Comparison of ENCODE assay signal across 19 cellular contexts in the genomic region with DNA sequence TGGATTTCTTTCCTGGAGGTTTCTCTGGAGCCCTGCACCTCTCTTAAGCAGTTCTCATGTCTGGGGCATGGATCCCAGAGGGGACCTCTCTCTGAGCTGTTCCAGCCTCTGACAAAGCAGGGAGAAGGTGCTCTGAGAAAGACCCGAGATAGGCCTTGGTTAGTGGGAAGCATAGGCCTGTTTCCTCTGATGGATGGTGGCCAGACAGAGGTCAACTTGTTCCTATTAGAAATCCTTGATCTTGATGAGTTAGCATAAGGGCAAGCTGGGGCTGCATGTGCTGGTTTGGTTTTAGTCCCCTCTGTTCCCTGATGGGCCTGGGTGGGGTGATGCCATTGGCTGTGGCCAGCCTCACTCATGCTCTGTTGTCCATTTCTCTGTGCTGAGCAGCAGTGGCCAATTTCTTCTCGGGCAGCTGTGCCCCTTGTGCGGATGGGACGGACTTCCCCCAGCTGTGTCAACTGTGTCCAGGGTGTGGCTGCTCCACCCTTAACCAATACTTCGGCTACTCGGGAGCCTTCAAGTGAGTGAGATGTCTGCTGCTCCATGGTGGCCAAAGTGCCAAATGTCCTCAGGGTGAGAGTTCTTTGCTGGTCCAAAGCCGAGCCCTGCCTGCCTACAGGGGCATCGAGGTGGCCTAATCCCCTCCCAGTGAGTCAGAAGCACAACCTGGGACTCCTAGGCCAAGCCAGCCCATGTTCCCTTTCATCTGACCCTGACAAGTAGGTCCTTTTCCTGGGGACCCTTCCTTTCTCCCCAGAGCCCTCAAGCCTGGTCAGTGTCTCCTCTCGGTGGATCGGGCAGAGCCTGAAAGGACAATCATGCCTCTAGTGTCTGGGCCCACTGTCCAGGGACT. TPM values are rescaled to one million over a fixed set of nuclear protein-coding genes. Genes with fewer than 3 reads are reported as not detected.
"Had no signal": no experiment of that assay in that cellular context is flagged by ENCODE, and none has a peak within 500 bp of the region (broad histone marks: within the 10 kb centered on the region; RNA-seq: fewer than 3 reads in every experiment).

No MANE protein-coding gene starts in this region.

- H3K27me3 ChIP-seq: colonic mucosa, gastrocnemius medialis, right lobe of liver, suprapubic skin, thyroid gland, upper lobe of left lung had no signal

- H3K4me3 ChIP-seq: colonic mucosa, gastrocnemius medialis, psoas muscle, right lobe of liver, skin epidermis, suprapubic skin, thyroid gland, upper lobe of left lung had no signal

- H3K27ac ChIP-seq: colonic mucosa, gastrocnemius medialis, neutrophil, psoas muscle, right lobe of liver, thyroid gland, upper lobe of left lung had no signal

- ATAC-seq: gastrocnemius medialis; naive thymus-derived CD4-positive, alpha-beta T cell; psoas muscle had no signal

- H3K9me3 ChIP-seq: colonic mucosa, gastrocnemius medialis, neutrophil, psoas muscle, right lobe of liver, suprapubic skin, thyroid gland, upper lobe of left lung had no signal

- H3K4me1 ChIP-seq: colonic mucosa, gastrocnemius medialis, psoas muscle, thyroid gland, upper lobe of left lung had no signal

- H3K36me3 ChIP-seq: colonic mucosa, gastrocnemius medialis, neutrophil, suprapubic skin, thyroid gland, upper lobe of left lung had no signal

- DNase-seq: colonic mucosa; dermis blood vessel endothelial cell; gastrocnemius medialis; glutamatergic neuron; immature natural killer cell; mesendoderm; naive thymus-derived CD4-positive, alpha-beta T cell; nephron progenitor cell; psoas muscle; retina; right lobe of liver; stimulated activated CD4-positive, alpha-beta T cell treated with anti-CD3 and anti-CD28 coated beads, Interleukin-12 subunit alpha, Interleukin-12 subunit beta, amount 100 ng/mL, for 4 hours; stimulated activated naive CD4-positive, alpha-beta T cell treated with Interleukin-2 at 50 U/mL for 16 hours; thyroid gland; upper lobe of left lung had no signal

RNA-seq across cellular contexts. Expression of gene TF, which starts 9.0 kb away (rescaled TPM):
- total RNA-seq: fibroblast of villous mesenchyme had no signal
- polyA plus RNA-seq: immature natural killer cell; naive thymus-derived CD4-positive, alpha-beta T cell had no signal
